In the genomic region with DNA sequence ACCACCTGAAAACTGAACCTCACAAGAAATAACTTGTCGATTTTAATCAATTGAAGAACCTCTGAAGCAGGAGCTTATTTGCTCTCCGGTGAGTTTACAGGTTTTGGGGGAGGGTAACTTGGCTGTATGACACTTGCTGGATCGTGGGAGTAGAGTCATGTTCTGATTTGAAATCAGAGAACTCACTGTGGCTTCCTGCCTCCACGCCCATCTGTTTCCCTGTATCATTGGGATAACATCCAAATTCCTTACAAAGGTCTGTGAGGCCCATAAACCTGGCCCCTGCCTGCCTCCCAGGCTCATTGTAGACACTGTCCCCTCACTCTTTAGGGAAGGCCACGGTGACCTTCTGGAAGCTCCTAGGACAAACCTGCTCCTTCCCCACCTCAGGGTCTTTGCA, we compare ENCODE assay signal across 14 cellular contexts. TPM values are rescaled to one million over a fixed set of nuclear protein-coding genes. Genes with fewer than 3 reads are reported as not detected.
DNase-seq lines count a peak whose midpoint lies in the region; ATAC-seq and TF ChIP-seq lines count a peak whose summit lies in the region.
"Had no signal": no experiment of that assay in that cellular context is flagged by ENCODE, and none has a peak within 500 bp of the region (broad histone marks: within the 10 kb centered on the region; RNA-seq: fewer than 3 reads in every experiment).

No MANE protein-coding gene starts in this region.

- H3K4me1 Mint-ChIP-seq in activated T-cell treated with anti-CD3 and anti-CD28 coated beads, Interleukin-2, amount 50 U/mL, for 72 hours (ENCODE audit: low read depth), result peaks cover 62% of the 10 kb centered on the region
- peaks cover 37% of the 10 kb centered on the region for H3K4me1 Mint-ChIP-seq in stimulated activated effector memory CD8-positive, alpha-beta T cell treated with anti-CD3 and anti-CD28 coated beads, Interleukin-12 subunit alpha, Interleukin-12 subunit beta, amount 100 ng/mL, for 72 hours

- TF ChIP-seq CTCF in coronary artery (IDR thresholded peaks at IDR 0.05), result no peak

- peaks cover 2 to 7% of the 10 kb centered on the region in 2 donors for H3K36me3 Mint-ChIP-seq in activated T-cell treated with anti-CD3 and anti-CD28 coated beads, Interleukin-2, amount 50 U/mL, for 72 hours (ENCODE audit: insufficient read depth in 2 of 2)
- peaks cover 9% of the 10 kb centered on the region for H3K36me3 Mint-ChIP-seq in stimulated activated effector memory CD8-positive, alpha-beta T cell treated with anti-CD3 and anti-CD28 coated beads, Interleukin-12 subunit alpha, Interleukin-12 subunit beta, amount 100 ng/mL, for 72 hours

- peak overlapping the region; percentile 20 to 27 for H3K4me3 Mint-ChIP-seq in activated T-cell treated with anti-CD3 and anti-CD28 coated beads, Interleukin-2, amount 50 U/mL, for 72 hours
- H3K4me3 Mint-ChIP-seq in stimulated activated effector memory CD8-positive, alpha-beta T cell treated with anti-CD3 and anti-CD28 coated beads, Interleukin-12 subunit alpha, Interleukin-12 subunit beta, amount 100 ng/mL, for 72 hours, result no peak overlapping the region

- no peak overlapping the region for H3K27ac ChIP-seq in coronary artery
- H3K27ac ChIP-seq: SK-N-MC, upper lobe of left lung had no signal

- H3K9me3 Mint-ChIP-seq in activated T-cell treated with anti-CD3 and anti-CD28 coated beads, Interleukin-2, amount 50 U/mL, for 72 hours, result peaks cover 0 to 2% of the 10 kb centered on the region in 2 donors
- no peaks in the 10 kb centered on the region for H3K9me3 Mint-ChIP-seq in stimulated activated effector memory CD8-positive, alpha-beta T cell treated with anti-CD3 and anti-CD28 coated beads, Interleukin-12 subunit alpha, Interleukin-12 subunit beta, amount 100 ng/mL, for 72 hours

- peaks cover 7% of the 10 kb centered on the region for H3K27me3 Mint-ChIP-seq in activated T-cell treated with anti-CD3 and anti-CD28 coated beads, Interleukin-2, amount 50 U/mL, for 72 hours (ENCODE audit: low read depth)

- no peak overlapping the region for H3K27ac Mint-ChIP-seq in activated T-cell treated with anti-CD3 and anti-CD28 coated beads, Interleukin-2, amount 50 U/mL, for 72 hours
- H3K27ac Mint-ChIP-seq in stimulated activated effector memory CD8-positive, alpha-beta T cell treated with anti-CD3 and anti-CD28 coated beads, Interleukin-12 subunit alpha, Interleukin-12 subunit beta, amount 100 ng/mL, for 72 hours, result peak overlapping the region; percentile 95

- no peak overlapping the region for H3K4me3 ChIP-seq in coronary artery
- H3K4me3 ChIP-seq: SK-N-MC, smooth muscle cell, upper lobe of left lung had no signal

- no peak for ATAC-seq in activated T-cell treated with anti-CD3 and anti-CD28 coated beads, Interleukin-2, amount 50 U/mL, for 72 hours (replicated peaks in 1 of 2)
- ATAC-seq in stimulated activated effector memory CD8-positive, alpha-beta T cell treated with anti-CD3 and anti-CD28 coated beads, Interleukin-12 subunit alpha, Interleukin-12 subunit beta, amount 100 ng/mL, for 72 hours, result no peak
- ATAC-seq in HG02678 (IDR thresholded peaks at IDR 0.05; ENCODE audit: unreplicated experiment), result no peak

- DNase-seq in activated T-cell treated with anti-CD3 and anti-CD28 coated beads, Interleukin-2, amount 50 U/mL, for 72 hours, result no peak
- no peak for DNase-seq in activated T-cell treated with anti-CD3 and anti-CD28 coated beads, Interleukin-2, amount 50 U/mL, for 1 hour
- DNase-seq in NCI-H69 (lab: John Stamatoyannopoulos, UW) (peak; percentile 21), coronary artery (ENCODE audit: low spot score) (peak; percentile 45), NCI-H2107 (lab: John Stamatoyannopoulos, UW) (no peak)
- DNase-seq in stimulated activated effector memory CD8-positive, alpha-beta T cell treated with anti-CD3 and anti-CD28 coated beads, Interleukin-12 subunit alpha, Interleukin-12 subunit beta, amount 100 ng/mL, for 72 hours (ENCODE audit: low spot score in 2 of 2), result no peak
- no peak for DNase-seq in activated effector memory CD4-positive, alpha-beta T cell treated with Interleukin-2 at 50 U/mL for 16 hours
- DNase-seq: activated gamma-delta T cell treated with Interleukin-2 at 50 U/mL for 16 hours, left colon, NCI-H510A treated with DMSO at 0.1 percent for 48 hours, upper lobe of left lung had no signal

RNA-seq across cellular contexts. Expression of a gene that starts 48.3 kb away (rescaled TPM):
- 1 to 10 TPM; 4.0 to 4.5 TPM for total RNA-seq in activated T-cell treated with anti-CD3 and anti-CD28 coated beads, Interleukin-2, amount 50 U/mL, for 72 hours
- total RNA-seq: smooth muscle cell had no signal

RNA-seq across cellular contexts. Expression of a gene that starts 48.6 kb away (rescaled TPM):
- total RNA-seq in activated T-cell treated with anti-CD3 and anti-CD28 coated beads, Interleukin-2, amount 50 U/mL, for 72 hours, result 10 to 100 TPM; 25.0 to 34.6 TPM

Comparison
In these comparisons a context has a peak if more than half of its experiments do, and no peak if none do; other contexts are left out.
1. DNase-seq: peak in NCI-H69 (single experiment) and coronary artery (single experiment); none in activated T-cell treated with anti-CD3 and anti-CD28 coated beads, Interleukin-2, amount 50 U/mL, for 72 hours (0 of 2), activated T-cell treated with anti-CD3 and anti-CD28 coated beads, Interleukin-2, amount 50 U/mL, for 1 hour (single experiment), stimulated activated effector memory CD8-positive, alpha-beta T cell treated with anti-CD3 and anti-CD28 coated beads, Interleukin-12 subunit alpha, Interleukin-12 subunit beta, amount 100 ng/mL, for 72 hours (0 of 2), activated effector memory CD4-positive, alpha-beta T cell treated with Interleukin-2 at 50 U/mL for 16 hours (single experiment) and NCI-H2107 (single experiment).